Comparison of ENCODE assay signal across 1 cellular context in genomic region chr9:33186457-33187168, GRCh38.
TF ChIP-seq lines count a peak whose summit lies in the region.

No MANE protein-coding gene starts in this region.

TF ChIP-seq in H1, 55 proteins besides CTCF, POLR2A, EP300 and RAD21 (continued from another document):
- TF ChIP-seq ASH2L (IDR thresholded peaks at IDR 0.05; ENCODE audit: low read length) (no peak), SIN3A (conservative IDR thresholded peaks at IDR 0.05 in 1 of 2, IDR thresholded peaks at IDR 0.05 in 1 of 2; ENCODE audit: low read depth in 1 of 2, low read length in 2 of 2) (no peak), TBP (IDR thresholded peaks at IDR 0.05; ENCODE audit: low read depth, low read length) (no peak), KDM4A (IDR thresholded peaks at IDR 0.05; ENCODE audit: low read depth, low read length, severe bottlenecking) (no peak), TAF1 (IDR thresholded peaks at IDR 0.05; ENCODE audit: low read depth, low read length) (no peak), KDM5A (IDR thresholded peaks at IDR 0.05; ENCODE audit: low read length) (no peak), EZH2 (IDR thresholded peaks at IDR 0.05; ENCODE audit: low read depth, low read length, severe bottlenecking) (no peak), MAX (IDR thresholded peaks at IDR 0.05) (no peak)
